Comparison of ENCODE assay signal across 9 cellular contexts in genomic region chr12:20199780-20200179, GRCh38.
"Had no signal": no experiment of that assay in that cellular context is flagged by ENCODE, and none has a peak within 500 bp of the region (broad histone marks: within the 10 kb centered on the region; RNA-seq: fewer than 3 reads in every experiment).

No MANE protein-coding gene starts in this region.

- ATAC-seq: HepG2, K562 had no signal

- H3K27ac ChIP-seq: HL-60, KMS-11 had no signal

- H3K36me3 Mint-ChIP-seq: IgD-negative memory B cell had no signal

- H3K27me3 Mint-ChIP-seq: IgD-negative memory B cell had no signal

- DNase-seq: IMR-90, Karpas-422, KBM-7, KG1 had no signal

- H3K4me3 ChIP-seq: K562 had no signal

- H3K4me1 Mint-ChIP-seq: IgD-negative memory B cell had no signal
